In the genomic region with DNA sequence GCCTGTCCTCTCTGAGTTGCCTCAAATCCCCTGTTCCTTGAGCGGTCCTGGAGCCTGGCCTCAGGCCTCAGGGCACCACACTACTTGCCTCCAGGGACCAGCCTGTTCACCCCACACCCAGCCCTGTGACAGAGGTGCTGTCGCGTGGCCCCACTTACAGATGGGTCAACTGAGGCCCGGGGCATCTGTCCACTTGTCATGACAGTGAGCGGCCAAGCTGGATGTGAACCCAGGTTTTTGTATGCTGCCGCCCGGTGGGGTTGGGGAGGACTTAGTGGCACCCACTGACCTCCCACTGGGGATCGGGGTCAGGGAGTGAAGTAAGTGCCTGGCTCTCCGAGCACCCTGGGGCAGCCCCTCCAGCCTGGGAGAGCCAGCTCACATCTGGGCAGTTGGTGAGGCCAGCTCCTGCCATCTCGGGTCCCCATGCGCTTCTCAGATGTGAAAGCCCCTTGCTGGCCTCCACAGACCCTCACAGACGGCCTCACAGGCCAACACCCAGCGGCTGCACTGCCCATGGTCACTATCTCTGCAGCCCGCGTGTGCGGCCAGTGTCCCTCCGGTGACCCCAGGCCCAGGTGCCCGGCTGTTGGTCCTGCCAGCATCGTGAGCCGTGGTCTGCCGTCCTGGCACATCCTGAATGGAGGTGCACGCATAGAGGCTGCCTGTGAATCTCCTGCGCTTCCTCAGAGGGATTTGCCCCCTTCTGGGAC, we compare ENCODE assay signal across 11 cellular contexts. TPM values are rescaled to one million over a fixed set of nuclear protein-coding genes. Genes with fewer than 3 reads are reported as not detected.
DNase-seq lines count a peak whose midpoint lies in the region; ATAC-seq and TF ChIP-seq lines count a peak whose summit lies in the region.
"Had no signal": no experiment of that assay in that cellular context is flagged by ENCODE, and none has a peak within 500 bp of the region (broad histone marks: within the 10 kb centered on the region; RNA-seq: fewer than 3 reads in every experiment).

No MANE protein-coding gene starts in this region.

- no peak for TF ChIP-seq RAD21 in neural cell (conservative IDR thresholded peaks at IDR 0.05)

- peak overlapping the region; percentile 17 to 68 (median 55) for H3K4me3 ChIP-seq in heart left ventricle
- peak overlapping the region in 3 of 4 donors; percentile 44 to 73 (median 56) for H3K4me3 ChIP-seq in esophagus squamous epithelium
- H3K4me3 ChIP-seq in neural cell (ENCODE audit: low read length), result peak overlapping the region; percentile 59

- TF ChIP-seq POLR2A in heart left ventricle (IDR thresholded peaks at IDR 0.05) (no peak), esophagus squamous epithelium (IDR thresholded peaks at IDR 0.05) (no peak)

- H3K4me1 ChIP-seq in heart left ventricle (peaks cover 10 to 72% (median 58%) of the 10 kb centered on the region in 12 donors), esophagus squamous epithelium (peaks cover 46 to 83% (median 60%) of the 10 kb centered on the region in 3 donors)

- DNase-seq in heart left ventricle, result peak in 2 of 5 donors; percentile 36 to 76
- DNase-seq in Right ventricle myocardium inferior (ENCODE audit: missing footprints), result no peak
- no peak for DNase-seq in esophagus squamous epithelium (lab: John Stamatoyannopoulos, UW)
- DNase-seq in KBM-7, result no peak
- DNase-seq in islet precursor cell, result no peak
- no peak for DNase-seq in NCI-H1436 (lab: John Stamatoyannopoulos, UW)
- DNase-seq: activated T-cell treated with anti-CD3 and anti-CD28 coated beads, Interleukin-2, amount 50 U/mL, for 72 hours; NCI-H1417 treated with DMSO at 0.1 percent for 48 hours; stimulated activated CD4-positive, alpha-beta T cell treated with anti-CD3 and anti-CD28 coated beads, Interleukin-2, amount 100 ng/mL, for 48 hours had no signal

- no peaks in the 10 kb centered on the region for H3K79me2 ChIP-seq in neural cell (replicated peaks; ENCODE audit: insufficient read depth, low read length)

- H3K9ac ChIP-seq in neural cell (ENCODE audit: low read length), result peak overlapping the region; percentile 47

- no peak overlapping the region for H3K4me2 ChIP-seq in neural cell (ENCODE audit: low read length)

- no peaks in the 10 kb centered on the region for H4K20me1 ChIP-seq in neural cell (ENCODE audit: insufficient read depth)

- ATAC-seq in heart left ventricle (no peak), Right ventricle myocardium inferior (no peak), GM18868 (IDR thresholded peaks at IDR 0.05; ENCODE audit: unreplicated experiment) (no peak)

- in situ Hi-C loops in KBM-7 (cut with MboI; ENCODE audit: low pct_unique_long_range_greater_than_20kb, low sequenced_read_pairs), result no loop called here

- H3K27ac ChIP-seq in heart left ventricle, result peak overlapping the region; percentile 66 to 95 (median 91)
- peak overlapping the region; percentile 51 to 96 (median 86) for H3K27ac ChIP-seq in esophagus squamous epithelium
- no peak overlapping the region for H3K27ac ChIP-seq in neural cell (ENCODE audit: low read length)

- H3K9me2 ChIP-seq in neural cell (ENCODE audit: insufficient read depth, low read length), result no peaks in the 10 kb centered on the region

- H2AFZ ChIP-seq in neural cell (ENCODE audit: low read depth, low read length), result no peak overlapping the region

- no peaks in the 10 kb centered on the region for H3K9me3 ChIP-seq in heart left ventricle
- H3K9me3 ChIP-seq in esophagus squamous epithelium, result no peaks in the 10 kb centered on the region
- no peaks in the 10 kb centered on the region for H3K9me3 ChIP-seq in neural cell (ENCODE audit: low read length)

- 51 to 91% (median 63%) methylated on average over 10 to 23 of the region's 23 CpGs for WGBS in heart left ventricle, 4 donors
- 67 to 74% methylated on average over 8 to 11 of the region's 23 CpGs for WGBS in esophagus squamous epithelium, 2 donors

- intact Hi-C loops in heart left ventricle (cut with DNase I), result loop anchor here in 2 of 10 donors (2.0 to 10.0 kb wide), 2 partner anchors 111 to 341 kb away; no protein-coding TSS in a partner anchor
- intact Hi-C loops in Right ventricle myocardium inferior (cut with DNase I), result no loop called here
- intact Hi-C loops in esophagus squamous epithelium (cut with DNase I), result no loop called here

- H3K36me3 ChIP-seq in heart left ventricle (no peaks in the 10 kb centered on the region), esophagus squamous epithelium (no peaks in the 10 kb centered on the region), neural cell (ENCODE audit: insufficient read depth, low read length) (no peaks in the 10 kb centered on the region)

- TF ChIP-seq CTCF in heart left ventricle (IDR thresholded peaks at IDR 0.05) (no peak), esophagus squamous epithelium (IDR thresholded peaks at IDR 0.05) (no peak), neural cell (IDR thresholded peaks at IDR 0.05; ENCODE audit: poor library complexity, severe bottlenecking) (no peak)

- TF ChIP-seq EP300 in neural cell (conservative IDR thresholded peaks at IDR 0.05; ENCODE audit: poor library complexity, severe bottlenecking), result no peak

- H3F3A ChIP-seq in neural cell (ENCODE audit: insufficient read depth, low read length, poor library complexity, severe bottlenecking), result no peaks in the 10 kb centered on the region

- H3K27me3 ChIP-seq in heart left ventricle (no peaks in the 10 kb centered on the region), esophagus squamous epithelium (no peaks in the 10 kb centered on the region), neural cell (ENCODE audit: insufficient read depth, low read depth, low read length) (no peaks in the 10 kb centered on the region)

TF ChIP-seq in neural cell, 6 proteins besides CTCF, POLR2A, EP300 and RAD21:
- TF ChIP-seq SMC3 (conservative IDR thresholded peaks at IDR 0.05; ENCODE audit: poor library complexity) (no peak), TAF1 (IDR thresholded peaks at IDR 0.05; ENCODE audit: low read depth) (no peak), MXI1 (conservative IDR thresholded peaks at IDR 0.05; ENCODE audit: poor library complexity, severe bottlenecking) (no peak), REST (IDR thresholded peaks at IDR 0.05; ENCODE audit: borderline replicate concordance) (no peak), POLR2AphosphoS5 (IDR thresholded peaks at IDR 0.05) (no peak), EZH2 (IDR thresholded peaks at IDR 0.05; ENCODE audit: borderline replicate concordance, insufficient read depth, low read length, poor library complexity, severe bottlenecking) (no peak)

RNA-seq across cellular contexts. Expression of gene FAAP20, which starts 9.3 kb away (rescaled TPM):
- 10 to 100 TPM; 20.9 to 50.8 (median 34.8) TPM for total RNA-seq in heart left ventricle
- polyA plus RNA-seq in heart left ventricle, result 10 to 100 TPM; 57.3 to 61.3 TPM
- total RNA-seq in Right ventricle myocardium inferior, result 43.9 TPM
- total RNA-seq in esophagus squamous epithelium, result 10 to 100 TPM in 3 of 4 donors, 1 to 10 TPM in 1; 8.6 to 22.5 (median 18.1) TPM
- polyA plus RNA-seq in neural cell, result 45.3 and 53.0 TPM in 2 replicates
- 25.4 and 35.3 TPM in 2 replicates for polyA minus RNA-seq in neural cell

RNA-seq across cellular contexts. Expression of gene SKI, which starts 24.3 kb away (rescaled TPM):
- total RNA-seq in heart left ventricle, result 10 to 100 TPM; 28.8 to 52.7 (median 41.3) TPM
- 10 to 100 TPM; 16.9 to 28.7 TPM for polyA plus RNA-seq in heart left ventricle
- 38.5 TPM for total RNA-seq in Right ventricle myocardium inferior
- total RNA-seq in esophagus squamous epithelium, result 10 to 100 TPM; 18.2 to 38.8 (median 25.2) TPM
- 4.1 and 4.9 TPM in 2 replicates for polyA plus RNA-seq in neural cell
- polyA minus RNA-seq in neural cell, result 23.9 and 25.1 TPM in 2 replicates
